6 cellular contexts compared by ENCODE assay signal in the genomic region with DNA sequence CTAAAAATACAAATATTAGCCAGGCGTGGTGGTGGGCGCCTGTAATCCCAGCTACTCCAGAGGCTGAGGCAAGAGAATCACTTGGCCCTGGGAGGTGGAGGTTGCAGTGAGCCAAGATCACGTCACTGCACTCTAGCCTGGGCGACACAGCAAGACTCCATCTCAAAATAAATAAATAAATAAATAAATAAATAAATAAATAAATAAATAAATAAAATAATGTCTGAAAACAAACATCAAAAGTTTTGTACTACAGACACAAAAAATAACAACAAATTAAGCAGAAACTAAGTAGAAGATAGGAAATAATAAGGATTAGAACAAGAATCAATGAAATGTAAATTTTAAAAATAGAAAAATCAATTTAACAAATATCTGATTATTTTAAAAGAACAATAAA. TPM values are rescaled to one million over a fixed set of nuclear protein-coding genes. Genes with fewer than 3 reads are reported as not detected.
"Had no signal": no experiment of that assay in that cellular context is flagged by ENCODE, and none has a peak within 500 bp of the region (broad histone marks: within the 10 kb centered on the region; RNA-seq: fewer than 3 reads in every experiment).

No MANE protein-coding gene starts in this region.

RNA-seq across cellular contexts. Expression of gene OR4C12, which starts 8.9 kb away (rescaled TPM):
- total RNA-seq: GM23248, H4, H7, HT-29, IMR-90, K562 had no signal
- polyA plus RNA-seq: GM23248, IMR-90, K562 had no signal

RNA-seq across cellular contexts. Expression of gene OR4C13, which starts 21.2 kb away (rescaled TPM):
- total RNA-seq: GM23248, H4, H7, HT-29, IMR-90, K562 had no signal
- polyA plus RNA-seq: GM23248, IMR-90, K562 had no signal

RNA-seq across cellular contexts. Expression of gene OR4C45, which starts 59.2 kb away (rescaled TPM):
- total RNA-seq: GM23248, H4, H7, HT-29, IMR-90, K562 had no signal
- polyA plus RNA-seq: GM23248, IMR-90, K562 had no signal
